ENCODE assay signal across 24 cellular contexts in the genomic region with DNA sequence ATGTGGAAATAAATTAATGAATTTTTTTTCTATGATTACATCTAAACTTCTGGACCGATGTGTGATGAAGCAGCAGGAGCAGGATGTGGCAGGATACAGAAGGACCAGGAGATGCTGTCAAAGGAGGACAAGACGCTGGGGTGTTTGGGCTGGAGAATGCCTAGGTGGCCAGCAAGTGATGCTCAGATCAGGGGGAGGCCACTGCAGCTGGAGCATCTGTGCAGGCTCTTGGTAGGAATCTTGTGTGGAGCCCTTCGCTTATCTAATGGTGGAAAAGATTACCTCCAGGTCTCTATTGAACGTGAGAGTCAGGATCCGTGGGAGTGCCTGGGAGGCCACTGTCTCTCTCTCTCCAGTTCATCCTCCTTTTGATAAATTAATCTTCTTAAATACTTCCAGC.
"Had no signal": no experiment of that assay in that cellular context is flagged by ENCODE, and none has a peak within 500 bp of the region (broad histone marks: within the 10 kb centered on the region; RNA-seq: fewer than 3 reads in every experiment).

No MANE protein-coding gene starts in this region.

- H3K27me3 ChIP-seq: SJCRH30 had no signal

- DNase-seq: Kasumi-1; MM.1S; NCI-H1092 treated with DMSO at 0.1 percent for 48 hours; NCI-H1436; NCI-H187; NCI-H2029; NCI-H2081 treated with DMSO at 0.1 percent for 48 hours; NCI-H2171; NCI-H226; NCI-H446; NCI-H510A; NCI-H524 treated with DMSO at 0.1 percent for 48 hours; NCI-H69; NCI-H774; NK-92 treated with Interleukin-12 subunit alpha and Interleukin-12 subunit beta, amount 100 ng/mL, for 24 hours; PC-3; SHP77 treated with DMSO at 0.1 percent for 48 hours; SJCRH30 had no signal

- H3K4me3 ChIP-seq: K562, SJCRH30 had no signal

- H3K27ac ChIP-seq: HL-60, KMS-11, RWPE1, SJCRH30 had no signal

- H3K4me1 ChIP-seq: SJCRH30 had no signal

- H3K9me3 ChIP-seq: SJCRH30 had no signal

- H3K36me3 ChIP-seq: SJCRH30 had no signal

- ATAC-seq: K562, Panc1, PC-3, SK-N-SH treated with all-trans-retinoic acid at 6 μM for 48 hours had no signal
